Comparison of ENCODE assay signal across 8 cellular contexts in the genomic region with DNA sequence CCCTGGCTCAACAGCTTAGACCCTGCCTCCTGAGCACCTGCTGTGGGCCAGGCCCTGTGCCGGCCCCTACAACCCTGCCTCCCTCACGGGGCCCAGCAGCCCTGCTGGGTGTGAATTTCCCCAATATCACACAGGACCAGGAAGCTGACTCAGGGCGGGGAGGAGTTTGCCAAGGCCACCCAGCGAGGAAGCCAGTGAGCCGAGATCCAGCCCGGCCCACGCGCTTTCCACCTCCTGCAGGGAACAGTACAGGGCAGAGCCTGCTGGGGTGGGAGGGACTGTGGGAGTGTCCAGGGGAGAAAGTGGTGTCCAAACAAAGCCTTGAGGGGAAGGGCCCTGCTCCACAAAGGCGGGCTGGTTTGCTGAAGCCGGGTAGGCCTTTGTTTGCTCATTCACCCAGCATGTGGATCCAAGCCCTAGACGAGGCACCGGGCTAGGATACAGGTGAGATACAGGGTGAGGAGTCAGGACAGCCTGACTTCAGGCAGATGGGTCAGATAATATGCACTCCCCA. TPM values are rescaled to one million over a fixed set of nuclear protein-coding genes. Genes with fewer than 3 reads are reported as not detected.
DNase-seq lines count a peak whose midpoint lies in the region; ATAC-seq and TF ChIP-seq lines count a peak whose summit lies in the region.

No MANE protein-coding gene starts in this region.

- no peaks in the 10 kb centered on the region for H3K36me3 ChIP-seq in duodenal mucosa (ENCODE audit: control insufficient read depth in 1 of 2, insufficient read depth in 2 of 2, low read length in 2 of 2)
- H3K36me3 ChIP-seq in lung (ENCODE audit: control insufficient read depth in 2 of 2, insufficient read depth in 2 of 2, low read length in 2 of 2), result no peaks in the 10 kb centered on the region
- H3K36me3 ChIP-seq in thyroid gland, result no peaks in the 10 kb centered on the region

- H3K4me1 ChIP-seq in duodenal mucosa (ENCODE audit: control insufficient read depth in 1 of 2, insufficient read depth in 2 of 2, low read length in 2 of 2) (peaks cover 20 to 25% of the 10 kb centered on the region in 2 donors), lung (ENCODE audit: control insufficient read depth in 2 of 2, insufficient read depth in 2 of 2, low read length in 2 of 2) (peaks cover 0 to 14% of the 10 kb centered on the region in 2 donors), thyroid gland (peaks cover 14 to 40% of the 10 kb centered on the region in 2 donors)

- TF ChIP-seq POLR2A in GM19193 (IDR thresholded peaks at IDR 0.05; ENCODE audit: extremely low read depth, insufficient read depth, insufficient read length) (peak; percentile 46), thyroid gland (IDR thresholded peaks at IDR 0.05) (peak in 1 of 2 donors; percentile 28)

- ATAC-seq in lung (ENCODE audit: insufficient read depth, low FRiP score) (peak; percentile 95), GM21526 (IDR thresholded peaks at IDR 0.05; ENCODE audit: low FRiP score, unreplicated experiment) (no peak)

- no peak overlapping the region for H3K4me3 ChIP-seq in duodenal mucosa (ENCODE audit: low read depth in 1 of 2, low read length in 2 of 2)
- H3K4me3 ChIP-seq in lung, result no peak overlapping the region
- H3K4me3 ChIP-seq in thyroid gland (replicated peaks in 1 of 3), result no peak overlapping the region

- TF ChIP-seq CTCF in lung (IDR thresholded peaks at IDR 0.05; ENCODE audit: control extremely low read depth, extremely low read depth) (no peak), thyroid gland (IDR thresholded peaks at IDR 0.05) (no peak), GM13977 (IDR thresholded peaks at IDR 0.05; ENCODE audit: extremely low read depth, insufficient read depth, missing control alignments) (no peak)

- WGBS in lung, 2 donors, result 17 to 21% methylated on average over 12 of the region's 12 CpGs
- WGBS in thyroid gland, 2 donors, result 28 to 59% methylated on average over 10 to 12 of the region's 12 CpGs

- H3K27ac ChIP-seq in duodenal mucosa (ENCODE audit: low read depth, low read length) (peak overlapping the region; percentile 70), lung (ENCODE audit: low read depth in 1 of 2, low read length in 1 of 2) (peak overlapping the region; percentile 17 to 78), thyroid gland (peak overlapping the region in 2 of 3 donors; percentile 63 to 76)

- H3K27me3 ChIP-seq in duodenal mucosa (ENCODE audit: control insufficient read depth in 1 of 2, insufficient read depth in 2 of 2, low read length in 2 of 2) (no peaks in the 10 kb centered on the region), lung (ENCODE audit: control insufficient read depth, insufficient read depth) (no peaks in the 10 kb centered on the region), thyroid gland (no peaks in the 10 kb centered on the region)

- peak; percentile 78 for DNase-seq in NOMO-1 treated with dmso at 0.1 percent for 144 hours (lab: John Stamatoyannopoulos, UW; ENCODE audit: unreplicated experiment)
- DNase-seq in lung (ENCODE audit: low spot score), result peak; percentile 90
- peak; percentile 86 to 87 for DNase-seq in thyroid gland
- DNase-seq in activated effector memory CD4-positive, alpha-beta T cell treated with Interleukin-2 at 50 U/mL for 16 hours, result no peak
- DNase-seq in GM13977 (ENCODE audit: low spot score), result no peak

- in situ Hi-C loops in GM13977 (cut with MboI; ENCODE audit: low pct_unique_long_range_greater_than_20kb, low sequenced_read_pairs, unreplicated experiment), result no loop called here

- H3K9me3 ChIP-seq in duodenal mucosa (ENCODE audit: control insufficient read depth in 1 of 2, low read length in 2 of 2) (no peaks in the 10 kb centered on the region), lung (ENCODE audit: control insufficient read depth in 2 of 2, insufficient read depth in 1 of 2, low read length in 1 of 2) (no peaks in the 10 kb centered on the region), thyroid gland (no peaks in the 10 kb centered on the region)

- intact Hi-C loops in thyroid gland (cut with DNase I), result loop anchor here (10.0 kb wide), 1 partner anchor 48 kb away; a partner anchor contains a TSS

- H3K9ac ChIP-seq in duodenal mucosa (ENCODE audit: low read depth in 1 of 2, low read length in 2 of 2), result no peak overlapping the region

RNA-seq across cellular contexts. Expression of a gene that starts 26.8 kb away (rescaled TPM):
- total RNA-seq in lung (1,000 to 10,000 TPM; 1,521 to 1,689 TPM), thyroid gland (1,000 to 10,000 TPM; 1,451 to 2,031 (median 1,880) TPM)
- polyA plus RNA-seq in lung, result 1,000 to 10,000 TPM; 2,233 to 2,749 TPM

RNA-seq across cellular contexts. Expression of a gene that starts 47.8 kb away (rescaled TPM):
- total RNA-seq in lung, result 10 to 100 TPM; 19.7 to 39.4 TPM
- 10 to 100 TPM in 1 of 2 donors, 1 to 10 TPM in 1; 9.8 to 56.7 TPM for polyA plus RNA-seq in lung
- total RNA-seq in thyroid gland, result 10 to 100 TPM in 1 of 4 donors, 1 to 10 TPM in 3; 3.6 to 10.5 (median 3.9) TPM

RNA-seq across cellular contexts. Expression of a gene that starts 57.2 kb away (rescaled TPM):
- total RNA-seq in lung (10 to 100 TPM in 1 of 2 donors, 1 to 10 TPM in 1; 4.9 to 13.3 TPM), thyroid gland (10 to 100 TPM in 1 of 4 donors, 1 to 10 TPM in 3; 3.9 to 22.0 (median 6.8) TPM)
- polyA plus RNA-seq in lung, result 1 to 10 TPM; 3.5 to 6.1 TPM

Comparison
In these comparisons a context has a peak if more than half of its experiments do, and no peak if none do; other contexts are left out.
1. DNase-seq: peak in NOMO-1 treated with dmso at 0.1 percent for 144 hours (single experiment), lung (single experiment) and thyroid gland (2 of 2); none in activated effector memory CD4-positive, alpha-beta T cell treated with Interleukin-2 at 50 U/mL for 16 hours (single experiment) and GM13977 (single experiment).
2. Peak in every context shown above with its lines, with median percentiles within 50 percentile points of each other: H3K27ac ChIP-seq.